17 cellular contexts compared by ENCODE assay signal in genomic region chr17:51595965-51596364, GRCh38.
DNase-seq lines count a peak whose midpoint lies in the region; ATAC-seq, FAIRE-seq and TF ChIP-seq lines count a peak whose summit lies in the region.
"Had no signal": no experiment of that assay in that cellular context is flagged by ENCODE, and none has a peak within 500 bp of the region (broad histone marks: within the 10 kb centered on the region; RNA-seq: fewer than 3 reads in every experiment).

No MANE protein-coding gene starts in this region.

- H3K4me3 ChIP-seq in A549 = no peak overlapping the region
- no peak overlapping the region for H3K4me3 ChIP-seq in IMR-90 (ENCODE audit: insufficient read depth, low read depth, low read length)
- H3K4me3 ChIP-seq in coronary artery = no peak overlapping the region
- H3K4me3 ChIP-seq: BLaER1 treated with 17β-estradiol and CSF1 and Interleukin-3, amounts not matched to agents 10 nM and 100 nM; HAP-1 had no signal

- no peak overlapping the region for H2BK5ac ChIP-seq in IMR-90 (ENCODE audit: low read depth, low read length, poor library complexity, severe bottlenecking)

- no peaks in the 10 kb centered on the region for H3K36me3 ChIP-seq in IMR-90 (ENCODE audit: control insufficient read depth, insufficient read depth, low read length)
- H3K36me3 ChIP-seq: BLaER1 treated with 17β-estradiol and CSF1 and Interleukin-3, amounts not matched to agents 10 nM and 100 nM; HAP-1 had no signal

- intact Hi-C loops in IMR-90 (cut with micrococcal nuclease) = no loop called here

- no peak overlapping the region for H4K91ac ChIP-seq in IMR-90 (ENCODE audit: insufficient read depth, low read depth, low read length)

- no peak overlapping the region for H3K14ac ChIP-seq in IMR-90 (replicated peaks; ENCODE audit: low read depth, low read length)

- H3K79me1 ChIP-seq in IMR-90 (ENCODE audit: low read depth in 1 of 2, low read length in 2 of 2) = no peaks in the 10 kb centered on the region

- no peaks in the 10 kb centered on the region for H3K9me1 ChIP-seq in IMR-90 (ENCODE audit: insufficient read depth, low read length)

- H3K4me1 ChIP-seq in A549 = no peaks in the 10 kb centered on the region
- no peaks in the 10 kb centered on the region for H3K4me1 ChIP-seq in IMR-90 (ENCODE audit: control insufficient read depth, insufficient read depth, low read length)
- H3K4me1 ChIP-seq: BLaER1 treated with 17β-estradiol and CSF1 and Interleukin-3, amounts not matched to agents 10 nM and 100 nM; HAP-1 had no signal

- no peaks in the 10 kb centered on the region for H3K27me3 ChIP-seq in IMR-90 (ENCODE audit: control insufficient read depth, insufficient read depth, low read length)
- H3K27me3 ChIP-seq: BLaER1 treated with 17β-estradiol and CSF1 and Interleukin-3, amounts not matched to agents 10 nM and 100 nM had no signal

- CTCF ChIA-PET in A549 (lab: Yijun Ruan, JAX) = interaction anchor here (0.8 to 1.7 kb wide), 3 partner anchors 9 to 224 kb away, joined by 3 to 4 read pairs (median 3); no protein-coding TSS in a partner anchor
- CTCF ChIA-PET in IMR-90 (lab: Yijun Ruan, JAX) = no interaction called here

- no peak for ATAC-seq in A549
- ATAC-seq in IMR-90 (ENCODE audit: low read depth) = no peak
- ATAC-seq: CD8-positive, alpha-beta T cell had no signal

- no peak overlapping the region for H3K18ac ChIP-seq in IMR-90 (ENCODE audit: low read depth, low read length)

- no peak overlapping the region for H2AK9ac ChIP-seq in IMR-90 (replicated peaks; ENCODE audit: low read depth, low read length, poor library complexity)

- dilution Hi-C loops in IMR-90 (cut with HindIII; ENCODE audit: low sequenced_read_pairs, unreplicated experiment) = no loop called here

- WGBS in A549 (ENCODE audit: missing lambda C conversion rate) = 24% methylated on average over 4 of the region's 4 CpGs
- 0% methylated on average over 2 of the region's 4 CpGs; no CpG with 5 or more reads in 1 of the 2 experiments for WGBS in IMR-90 (ENCODE audit: extremely low coverage in 2 of 2, insufficient read length in 1 of 2), 2 experiments

- no peak for TF ChIP-seq EP300 in A549 (IDR thresholded peaks at IDR 0.05)

- TF ChIP-seq POLR2A in A549 (IDR thresholded peaks at IDR 0.05; ENCODE audit: low read length) (no peak), IMR-90 (IDR thresholded peaks at IDR 0.05; ENCODE audit: low read depth, low read length) (no peak)

- H2AFZ ChIP-seq in IMR-90 (replicated peaks; ENCODE audit: low read length, poor library complexity) = no peak overlapping the region

- H2BK20ac ChIP-seq in IMR-90 (ENCODE audit: low read depth, low read length) = no peak overlapping the region

- no peak overlapping the region for H4K5ac ChIP-seq in IMR-90 (ENCODE audit: low read depth, low read length)

- FAIRE-seq in A549 (lab: Jason Lieb, UNC) = no peak
- FAIRE-seq: D721Med, G401.6, GM12891, GM19239 had no signal

- no peak overlapping the region for H3K23ac ChIP-seq in IMR-90 (ENCODE audit: low read depth, low read length)

- TF ChIP-seq CTCF in A549 (IDR thresholded peaks at IDR 0.05) (no peak), IMR-90 (conservative IDR thresholded peaks at IDR 0.05; ENCODE audit: low read depth, low read length) (no peak), coronary artery (IDR thresholded peaks at IDR 0.05) (no peak)

- no peak overlapping the region for H2AK5ac ChIP-seq in IMR-90 (ENCODE audit: low read depth, low read length)

- TF ChIP-seq RAD21 in A549 (conservative IDR thresholded peaks at IDR 0.05 in 1 of 2, IDR thresholded peaks at IDR 0.05 in 1 of 2) (no peak), IMR-90 (IDR thresholded peaks at IDR 0.05; ENCODE audit: low read length) (no peak)

- no peak overlapping the region for H3K4ac ChIP-seq in IMR-90 (ENCODE audit: low read depth, low read length)

- H3K4me2 ChIP-seq in A549 (no peak overlapping the region), IMR-90 (ENCODE audit: low read depth, low read length) (no peak overlapping the region)
- H3K4me2 ChIP-seq: BLaER1 treated with 17β-estradiol and CSF1 and Interleukin-3, amounts not matched to agents 10 nM and 100 nM had no signal

- in situ Hi-C loops in IMR-90 (cut with MboI; ENCODE audit: low sequenced_read_pairs) = no loop called here

- no TSS peak for BruUV-seq in IMR-90 (replicated peaks; lab: Mats Ljungman, UMichigan)

- H3K56ac ChIP-seq in IMR-90 (ENCODE audit: extremely low read depth, insufficient read depth, low read length) = no peak overlapping the region

- H3K27ac ChIP-seq in A549 (no peak overlapping the region), IMR-90 (ENCODE audit: insufficient read depth, low read length) (no peak overlapping the region), coronary artery (no peak overlapping the region)
- H3K27ac ChIP-seq: BLaER1 treated with 17β-estradiol and CSF1 and Interleukin-3, amounts not matched to agents 10 nM and 100 nM; HL-60 had no signal

- H3K9ac ChIP-seq in IMR-90 (ENCODE audit: low read depth, low read length) = no peak overlapping the region
- H3K9ac ChIP-seq: BLaER1 treated with 17β-estradiol and CSF1 and Interleukin-3, amounts not matched to agents 10 nM and 100 nM had no signal

- DNase-seq in A549 (ENCODE audit: low read depth in 1 of 2, low spot score in 1 of 2) = no peak
- no peak for DNase-seq in IMR-90
- peak; percentile 68 for DNase-seq in foreskin melanocyte
- DNase-seq in pons (ENCODE audit: low spot score) = peak; percentile 26
- no peak for DNase-seq in coronary artery (ENCODE audit: low spot score)
- no peak for DNase-seq in stimulated activated CD4-positive, alpha-beta T cell treated with anti-CD3 and anti-CD28 coated beads, Interleukin-12 subunit alpha, Interleukin-12 subunit beta, amount 100 ng/mL, for 4 hours
- DNase-seq in dermis blood vessel endothelial cell = no peak
- DNase-seq: 8988T; Caco-2; CD8-positive, alpha-beta T cell had no signal

- no peak overlapping the region for H2BK120ac ChIP-seq in IMR-90 (ENCODE audit: low read depth, low read length)

- POLR2A ChIA-PET in A549 (lab: Yijun Ruan, JAX) = no interaction called here
- POLR2A ChIA-PET in IMR-90 (lab: Charles Lee; ENCODE audit: unreplicated experiment) = no interaction called here

- H2BK15ac ChIP-seq in IMR-90 (ENCODE audit: low read depth, low read length) = no peak overlapping the region

- no peaks in the 10 kb centered on the region for H3K9me3 ChIP-seq in A549
- H3K9me3 ChIP-seq in IMR-90 (ENCODE audit: control insufficient read depth, insufficient read depth, low read length) = peaks cover 5% of the 10 kb centered on the region; the same call in 1 of the 2 replicates
- H3K9me3 ChIP-seq: BLaER1 treated with 17β-estradiol and CSF1 and Interleukin-3, amounts not matched to agents 10 nM and 100 nM; HAP-1 had no signal

- H4K8ac ChIP-seq in IMR-90 (ENCODE audit: low read depth in 2 of 2, low read length in 2 of 2) = no peak overlapping the region

- no peaks in the 10 kb centered on the region for H4K20me1 ChIP-seq in IMR-90 (ENCODE audit: insufficient read depth, low read length)
- H4K20me1 ChIP-seq: BLaER1 treated with 17β-estradiol and CSF1 and Interleukin-3, amounts not matched to agents 10 nM and 100 nM had no signal

TF ChIP-seq in A549, 52 proteins besides CTCF, POLR2A, EP300 and RAD21:
- TF ChIP-seq MAFK (IDR thresholded peaks at IDR 0.05; ENCODE audit: partially characterized antibody) = peak; percentile 86
- no peak for TF ChIP-seq CEBPB (IDR thresholded peaks at IDR 0.05)
TF ChIP-seq in A549: peak in this region for 1.

TF ChIP-seq in IMR-90, 13 proteins besides CTCF, POLR2A, EP300 and RAD21:
- TF ChIP-seq MAFK (IDR thresholded peaks at IDR 0.05; ENCODE audit: low read depth, low read length) = peak; percentile 73
- no peak for TF ChIP-seq FOS (IDR thresholded peaks at IDR 0.05; ENCODE audit: low read depth, low read length)

Comparison
In these comparisons a context has a peak if more than half of its experiments do, and no peak if none do; other contexts are left out.
1. DNase-seq: peak in foreskin melanocyte (single experiment) and pons (single experiment); none in A549 (0 of 2), IMR-90 (single experiment), coronary artery (single experiment), stimulated activated CD4-positive, alpha-beta T cell treated with anti-CD3 and anti-CD28 coated beads, Interleukin-12 subunit alpha, Interleukin-12 subunit beta, amount 100 ng/mL, for 4 hours (single experiment) and dermis blood vessel endothelial cell (single experiment).